9 cellular contexts compared by ENCODE assay signal in genomic region chr6:89239338-89239737, GRCh38. TPM values are rescaled to one million over a fixed set of nuclear protein-coding genes. Genes with fewer than 3 reads are reported as not detected.
DNase-seq lines count a peak whose midpoint lies in the region; ATAC-seq, FAIRE-seq and TF ChIP-seq lines count a peak whose summit lies in the region.
"Had no signal": no experiment of that assay in that cellular context is flagged by ENCODE, and none has a peak within 500 bp of the region (broad histone marks: within the 10 kb centered on the region; RNA-seq: fewer than 3 reads in every experiment).

No MANE protein-coding gene starts in this region.

- no peak overlapping the region for H2BK120ac ChIP-seq in H9 (ENCODE audit: low read depth, low read length, poor library complexity, severe bottlenecking)

- peaks cover 13% of the 10 kb centered on the region in 2 experiments for H3K9me3 Mint-ChIP-seq in H9
- H3K9me3 Mint-ChIP-seq in activated CD4-positive, alpha-beta memory T cell treated with anti-CD3 and anti-CD28 coated beads, Interleukin-2, amount 10 ng/mL, durations not matched to agents 7 days and 5 days, result peaks cover 4% of the 10 kb centered on the region

- H3K9ac ChIP-seq in H9 (ENCODE audit: extremely low read depth, insufficient read length, low read length), result no peak overlapping the region
- no peak overlapping the region for H3K9ac ChIP-seq in liver (ENCODE audit: low read depth in 1 of 2, low read length in 2 of 2)

- H4K20me1 ChIP-seq in H9 (ENCODE audit: control insufficient read depth, insufficient read depth, insufficient read length), result no peaks in the 10 kb centered on the region

- no peak overlapping the region for H3K14ac ChIP-seq in H9 (ENCODE audit: insufficient read depth, low read length)

- H3K4me3 ChIP-seq in liver (ENCODE audit: low read depth in 1 of 3, low read length in 3 of 3), result no peak overlapping the region

- FAIRE-seq in frontal cortex (lab: Jason Lieb, UNC), result no peak

- POLR2A ChIA-PET in activated CD4-positive, alpha-beta memory T cell treated with anti-CD3 and anti-CD28 coated beads, Interleukin-2, amount 10 ng/mL, durations not matched to agents 7 days and 5 days (lab: Charles Lee), result no interaction called here

- H3K4me3 Mint-ChIP-seq in H9, result no peak overlapping the region
- H3K4me3 Mint-ChIP-seq in activated CD4-positive, alpha-beta memory T cell treated with anti-CD3 and anti-CD28 coated beads, Interleukin-2, amount 10 ng/mL, durations not matched to agents 7 days and 5 days, result no peak overlapping the region

- peak overlapping the region in 1 of 3 experiments; percentile 17; a peak in 1 of 7 replicates for H3K27ac Mint-ChIP-seq in H9
- H3K27ac Mint-ChIP-seq in activated CD4-positive, alpha-beta memory T cell treated with anti-CD3 and anti-CD28 coated beads, Interleukin-2, amount 10 ng/mL, durations not matched to agents 7 days and 5 days, result no peak overlapping the region

- no peaks in the 10 kb centered on the region for H3K79me1 ChIP-seq in H9 (ENCODE audit: insufficient read depth, low read depth, low read length, poor library complexity, severe bottlenecking)

- no peak overlapping the region for H2BK12ac ChIP-seq in H9 (ENCODE audit: insufficient read length, low read depth, low read length)

- H4K91ac ChIP-seq in H9 (ENCODE audit: insufficient read length, low read depth, low read length), result no peak overlapping the region

- H3K9me3 ChIP-seq in H9 (ENCODE audit: control insufficient read depth, low read depth, low read length) (no peaks in the 10 kb centered on the region), liver (ENCODE audit: control insufficient read depth in 4 of 4, low read length in 3 of 4) (no peaks in the 10 kb centered on the region)

- H2BK20ac ChIP-seq in H9 (ENCODE audit: low read depth, low read length, poor library complexity, severe bottlenecking), result no peak overlapping the region

- peak; percentile 66 for TF ChIP-seq CTCF in H9 (conservative IDR thresholded peaks at IDR 0.05)
- TF ChIP-seq CTCF in liver (IDR thresholded peaks at IDR 0.05; ENCODE audit: low read depth, low read length, missing input control), result peak; percentile 29

- no peak overlapping the region for H3T11ph ChIP-seq in H9 (ENCODE audit: low read length)

- H3K4ac ChIP-seq in H9 (ENCODE audit: low read depth, low read length), result no peak overlapping the region

- no peak overlapping the region for H4K8ac ChIP-seq in H9 (replicated peaks; ENCODE audit: insufficient read length, low read depth, low read length)

- no peaks in the 10 kb centered on the region for H3K79me2 ChIP-seq in H9 (ENCODE audit: insufficient read depth, low read length)

- H3K23ac ChIP-seq in H9 (ENCODE audit: insufficient read length, low read depth, low read length), result no peak overlapping the region

- peaks cover 0 to 6% (median 0%) of the 10 kb centered on the region in 3 experiments; a peak in 4 of 7 replicates for H3K36me3 Mint-ChIP-seq in H9 (ENCODE audit: insufficient read depth in 1 of 3, low read depth in 3 of 3)
- H3K36me3 Mint-ChIP-seq in activated CD4-positive, alpha-beta memory T cell treated with anti-CD3 and anti-CD28 coated beads, Interleukin-2, amount 10 ng/mL, durations not matched to agents 7 days and 5 days (ENCODE audit: low read depth), result no peaks in the 10 kb centered on the region

- H3K4me1 Mint-ChIP-seq in H9, result peaks cover 28 to 30% of the 10 kb centered on the region in 2 experiments
- H3K4me1 Mint-ChIP-seq in activated CD4-positive, alpha-beta memory T cell treated with anti-CD3 and anti-CD28 coated beads, Interleukin-2, amount 10 ng/mL, durations not matched to agents 7 days and 5 days, result peaks cover 10% of the 10 kb centered on the region

- no peak overlapping the region for H3K56ac ChIP-seq in H9 (ENCODE audit: insufficient read length, low read depth, low read length)

- no peak overlapping the region for H3K4me2 ChIP-seq in H9 (ENCODE audit: insufficient read depth, insufficient read length, low read length)

- peak; percentile 24 to 62 for TF ChIP-seq RAD21 in liver (IDR thresholded peaks at IDR 0.05)

- H4K5ac ChIP-seq in H9 (ENCODE audit: insufficient read length, low read depth, low read length), result no peak overlapping the region

- H3K27me3 ChIP-seq in H9 (ENCODE audit: insufficient read depth, low read length) (no peaks in the 10 kb centered on the region), liver (ENCODE audit: control insufficient read depth in 4 of 4, insufficient read depth in 4 of 4, low read length in 3 of 4) (no peaks in the 10 kb centered on the region)

- H2BK5ac ChIP-seq in H9 (ENCODE audit: insufficient read length, low read length), result no peak overlapping the region

- H2AFZ ChIP-seq in H9 (ENCODE audit: low read length), result no peak overlapping the region

- CTCF ChIA-PET in activated CD4-positive, alpha-beta memory T cell treated with anti-CD3 and anti-CD28 coated beads, Interleukin-2, amount 10 ng/mL, durations not matched to agents 7 days and 5 days (lab: Charles Lee), result interaction anchor here (0.7 to 1.6 kb wide), 5 partner anchors 133 to 392 kb away, joined by 3 to 5 read pairs (median 5); no protein-coding TSS in a partner anchor

- peaks cover 5% of the 10 kb centered on the region; the same call in 1 of the 2 replicates for H3K27me3 Mint-ChIP-seq in H9 (ENCODE audit: low read depth)
- H3K27me3 Mint-ChIP-seq in activated CD4-positive, alpha-beta memory T cell treated with anti-CD3 and anti-CD28 coated beads, Interleukin-2, amount 10 ng/mL, durations not matched to agents 7 days and 5 days, result peaks cover 24% of the 10 kb centered on the region

- peaks cover 6% of the 10 kb centered on the region; the same call in 1 of the 2 replicates for H3K4me1 ChIP-seq in H9 (ENCODE audit: insufficient read depth, low read length)
- H3K4me1 ChIP-seq in liver (ENCODE audit: control insufficient read depth in 4 of 4, insufficient read depth in 4 of 4, low read length in 3 of 4), result peaks cover 0 to 3% (median 0%) of the 10 kb centered on the region in 4 donors

- no peaks in the 10 kb centered on the region for H3K23me2 ChIP-seq in H9 (ENCODE audit: insufficient read length, low read depth, low read length, poor library complexity, severe bottlenecking)

- H2AK5ac ChIP-seq in H9 (ENCODE audit: insufficient read length, low read length), result no peak overlapping the region

- H3K18ac ChIP-seq in H9 (ENCODE audit: insufficient read length, low read depth, low read length), result no peak overlapping the region

- no peak overlapping the region for H2BK15ac ChIP-seq in H9 (ENCODE audit: low read depth, low read length)

- WGBS in H9 (ENCODE audit: extremely low coverage, insufficient read length, low lambda C conversion rate), result no CpG with 5 or more reads among the region's 3 CpGs
- 91% methylated on average over 3 of the region's 3 CpGs for WGBS in liver

- no peak overlapping the region for H3K27ac ChIP-seq in H9 (ENCODE audit: insufficient read length, low read depth, low read length)
- H3K27ac ChIP-seq in liver (ENCODE audit: low read depth in 1 of 2, low read length in 2 of 2), result no peak overlapping the region

- DNase-seq in ELR (ENCODE audit: low read depth) (peak; percentile 33), H9 (peak; percentile 38), frontal cortex (ENCODE audit: low spot score in 2 of 2) (no peak), NCI-H446 treated with DMSO at 0.1 percent for 48 hours (lab: John Stamatoyannopoulos, UW) (no peak)
- peak; percentile 56 for DNase-seq in activated CD4-positive, alpha-beta memory T cell treated with anti-CD3 and anti-CD28 coated beads, Interleukin-2, amount 10 ng/mL, durations not matched to agents 7 days and 5 days

- no peaks in the 10 kb centered on the region for H3K36me3 ChIP-seq in liver (ENCODE audit: control insufficient read depth in 4 of 4, insufficient read depth in 3 of 4, low read depth in 1 of 4, low read length in 3 of 4)

- ATAC-seq in GM19023 (IDR thresholded peaks at IDR 0.05; ENCODE audit: unreplicated experiment) (no peak), GM21786 (IDR thresholded peaks at IDR 0.05; ENCODE audit: unreplicated experiment) (no peak)
- ATAC-seq: left colon had no signal

TF ChIP-seq in liver, 16 proteins besides CTCF, POLR2A, EP300 and RAD21:
- no peak for TF ChIP-seq ATF3 (IDR thresholded peaks at IDR 0.05)
- TF ChIP-seq FOXA1 (IDR thresholded peaks at IDR 0.05), result no peak
- no peak for TF ChIP-seq TAF1 (conservative IDR thresholded peaks at IDR 0.05)
- TF ChIP-seq GABPA (IDR thresholded peaks at IDR 0.05 in 1 of 2, conservative IDR thresholded peaks at IDR 0.05 in 1 of 2), result no peak

RNA-seq across cellular contexts. Expression of gene GABRR1, which starts 22.2 kb away (rescaled TPM):
- total RNA-seq in H9 (2021) (0.26 and 0.33 TPM in 2 replicates), liver (not detected), frontal cortex (not detected)
- total RNA-seq in activated CD4-positive, alpha-beta memory T cell treated with anti-CD3 and anti-CD28 coated beads, Interleukin-2, amount 10 ng/mL, durations not matched to agents 7 days and 5 days, result not detected
- not detected for polyA plus RNA-seq in liver

Comparison
In these comparisons a context has a peak if more than half of its experiments do, and no peak if none do; other contexts are left out.
1. DNase-seq: peak in ELR (single experiment), H9 (single experiment) and activated CD4-positive, alpha-beta memory T cell treated with anti-CD3 and anti-CD28 coated beads, Interleukin-2, amount 10 ng/mL, durations not matched to agents 7 days and 5 days (single experiment); none in frontal cortex (0 of 2) and NCI-H446 treated with DMSO at 0.1 percent for 48 hours (single experiment).